In genomic region chr20:25249198-25249931, GRCh38 we compare ENCODE assay signal across 8 cellular contexts. TPM values are rescaled to one million over a fixed set of nuclear protein-coding genes. Genes with fewer than 3 reads are reported as not detected.
A peak's percentile ranks its signal among the peaks of the same experiment; 100 is the strongest.
DNase-seq lines count a peak whose midpoint lies in the region; ATAC-seq and TF ChIP-seq lines count a peak whose summit lies in the region.

No MANE protein-coding gene starts in this region.

- intact Hi-C loops in testis (cut with DNase I; ENCODE audit: low total_unique reads), result no loop called here

- no peak for TF ChIP-seq POLR2A in testis (IDR thresholded peaks at IDR 0.05)

- no peaks in the 10 kb centered on the region for H3K27me3 ChIP-seq in testis

- H3K4me3 ChIP-seq in iPS-18c (ENCODE audit: insufficient read depth, low read depth, low read length), result peak overlapping the region; percentile 56
- H3K4me3 ChIP-seq in testis, result peak overlapping the region; percentile 89

- peaks cover 22% of the 10 kb centered on the region for H3K27me3 Mint-ChIP-seq in activated naive CD4-positive, alpha-beta T cell treated with anti-CD3 and anti-CD28 coated beads, Interleukin-2, amount 10 ng/mL, durations not matched to agents 7 days and 5 days
- no peaks in the 10 kb centered on the region for H3K27me3 Mint-ChIP-seq in activated naive CD8-positive, alpha-beta T cell

- H3K4me1 Mint-ChIP-seq in activated naive CD4-positive, alpha-beta T cell treated with anti-CD3 and anti-CD28 coated beads, Interleukin-2, amount 10 ng/mL, durations not matched to agents 7 days and 5 days, result peaks cover 38% of the 10 kb centered on the region
- peaks cover 59% of the 10 kb centered on the region for H3K4me1 Mint-ChIP-seq in activated naive CD8-positive, alpha-beta T cell (ENCODE audit: low read depth)

- DNase-seq in activated naive CD4-positive, alpha-beta T cell treated with anti-CD3 and anti-CD28 coated beads, Interleukin-2, amount 10 ng/mL, durations not matched to agents 7 days and 5 days, result no peak
- DNase-seq in activated naive CD4-positive, alpha-beta T cell treated with Interleukin-2 at 50 U/mL for 16 hours, result no peak
- DNase-seq in testis (peak; percentile 12), D341Med (ENCODE audit: low spot score) (no peak)

- H3K9me3 ChIP-seq in iPS-18c (ENCODE audit: control insufficient read depth, insufficient read depth, low read length) (no peaks in the 10 kb centered on the region), testis (no peaks in the 10 kb centered on the region)

- WGBS in testis, 2 donors, result 31 to 35% methylated on average over 9 of the region's 9 CpGs

- no peak for TF ChIP-seq CTCF in testis (IDR thresholded peaks at IDR 0.05)

- H3K27ac ChIP-seq in testis, result peak overlapping the region; percentile 17 to 77

- H3K4me3 Mint-ChIP-seq in activated naive CD4-positive, alpha-beta T cell treated with anti-CD3 and anti-CD28 coated beads, Interleukin-2, amount 10 ng/mL, durations not matched to agents 7 days and 5 days, result peak overlapping the region; percentile 83
- peak overlapping the region; percentile 94 for H3K4me3 Mint-ChIP-seq in activated naive CD8-positive, alpha-beta T cell

- ATAC-seq in GM19452 (IDR thresholded peaks at IDR 0.05; ENCODE audit: unreplicated experiment), result no peak
- ATAC-seq in GM18498 (IDR thresholded peaks at IDR 0.05; ENCODE audit: unreplicated experiment), result no peak

- H3K36me3 Mint-ChIP-seq in activated naive CD4-positive, alpha-beta T cell treated with anti-CD3 and anti-CD28 coated beads, Interleukin-2, amount 10 ng/mL, durations not matched to agents 7 days and 5 days, result peaks cover 2% of the 10 kb centered on the region
- H3K36me3 Mint-ChIP-seq in activated naive CD8-positive, alpha-beta T cell, result no peaks in the 10 kb centered on the region

- H3K9me3 Mint-ChIP-seq in activated naive CD4-positive, alpha-beta T cell treated with anti-CD3 and anti-CD28 coated beads, Interleukin-2, amount 10 ng/mL, durations not matched to agents 7 days and 5 days, result no peaks in the 10 kb centered on the region
- H3K9me3 Mint-ChIP-seq in activated naive CD8-positive, alpha-beta T cell (ENCODE audit: low read depth), result no peaks in the 10 kb centered on the region

- CTCF ChIA-PET in activated naive CD4-positive, alpha-beta T cell treated with anti-CD3 and anti-CD28 coated beads, Interleukin-2, amount 10 ng/mL, durations not matched to agents 7 days and 5 days (lab: Charles Lee), result interaction anchor here (1.0 kb wide), 1 partner anchor 255 kb away, joined by 4 read pairs; no protein-coding TSS in a partner anchor

- no peak overlapping the region for H3K27ac Mint-ChIP-seq in activated naive CD4-positive, alpha-beta T cell treated with anti-CD3 and anti-CD28 coated beads, Interleukin-2, amount 10 ng/mL, durations not matched to agents 7 days and 5 days
- H3K27ac Mint-ChIP-seq in activated naive CD8-positive, alpha-beta T cell, result peak overlapping the region; percentile 91

- no peaks in the 10 kb centered on the region for H3K36me3 ChIP-seq in testis (ENCODE audit: low read depth, missing control alignments)

- H3K4me1 ChIP-seq in testis, result peaks cover 45% of the 10 kb centered on the region

RNA-seq across cellular contexts. Expression of gene PYGB, which starts 1.5 kb away (rescaled TPM):
- 10 to 100 TPM; 91.5 TPM for total RNA-seq in testis
- polyA plus RNA-seq in testis (ENCODE audit: insufficient read depth, low read depth, low replicate concordance), result 50.8 TPM

RNA-seq across cellular contexts. Expression of gene ENTPD6, which starts 53.9 kb away (rescaled TPM):
- total RNA-seq in testis, result 100 to 1,000 TPM; 157 to 204 TPM
- polyA plus RNA-seq in testis (ENCODE audit: insufficient read depth, low read depth, low replicate concordance), result 80.7 TPM
